1 cellular context compared by ENCODE assay signal in the genomic region with DNA sequence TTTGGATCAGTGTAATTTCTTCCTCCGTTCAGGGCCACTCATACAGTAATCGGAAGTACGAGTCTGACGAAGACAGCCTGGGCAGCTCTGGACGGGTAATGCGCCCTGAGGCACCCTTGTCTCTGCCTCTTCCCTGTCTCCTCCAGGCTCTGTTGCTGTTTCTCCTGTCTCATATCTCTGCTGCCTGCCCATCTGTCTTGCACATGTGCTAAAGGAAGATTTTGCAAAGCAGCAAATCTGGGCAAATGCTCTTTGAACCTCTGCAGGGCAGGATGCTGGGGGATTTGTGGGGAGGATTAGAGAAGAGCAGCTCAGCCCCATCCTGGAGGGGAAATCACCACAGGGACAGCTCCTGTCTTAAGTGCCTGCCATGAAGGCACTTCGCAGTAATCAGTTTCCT.
TF ChIP-seq lines count a peak whose summit lies in the region.

No MANE protein-coding gene starts in this region.

TF ChIP-seq in GM12878, 131 proteins besides CTCF, POLR2A, EP300 and RAD21:
- TF ChIP-seq RUNX3 (IDR thresholded peaks at IDR 0.05; ENCODE audit: low read length) (no peak), YBX1 (IDR thresholded peaks at IDR 0.05) (no peak), IRF4 (IDR thresholded peaks at IDR 0.05; ENCODE audit: low read depth, low read length) (no peak), CHD1 (IDR thresholded peaks at IDR 0.05; ENCODE audit: low read depth, low read length) (no peak), USF2 (IDR thresholded peaks at IDR 0.05; ENCODE audit: borderline replicate concordance, low read depth, low read length) (no peak), HDAC6 (IDR thresholded peaks at IDR 0.05; ENCODE audit: unreplicated experiment) (no peak), TBL1XR1 (IDR thresholded peaks at IDR 0.05; ENCODE audit: low read depth, low read length) (no peak), E2F8 (IDR thresholded peaks at IDR 0.05; ENCODE audit: low read depth, partially characterized antibody) (no peak), ZNF24 (IDR thresholded peaks at IDR 0.05) (no peak)
- TF ChIP-seq, protein P1, sequence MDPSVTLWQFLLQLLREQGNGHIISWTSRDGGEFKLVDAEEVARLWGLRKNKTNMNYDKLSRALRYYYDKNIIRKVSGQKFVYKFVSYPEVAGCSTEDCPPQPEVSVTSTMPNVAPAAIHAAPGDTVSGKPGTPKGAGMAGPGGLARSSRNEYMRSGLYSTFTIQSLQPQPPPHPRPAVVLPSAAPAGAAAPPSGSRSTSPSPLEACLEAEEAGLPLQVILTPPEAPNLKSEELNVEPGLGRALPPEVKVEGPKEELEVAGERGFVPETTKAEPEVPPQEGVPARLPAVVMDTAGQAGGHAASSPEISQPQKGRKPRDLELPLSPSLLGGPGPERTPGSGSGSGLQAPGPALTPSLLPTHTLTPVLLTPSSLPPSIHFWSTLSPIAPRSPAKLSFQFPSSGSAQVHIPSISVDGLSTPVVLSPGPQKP (IDR thresholded peaks at IDR 0.05; ENCODE audit: low read depth, low read length), result no peak
